8 cellular contexts compared by ENCODE assay signal in genomic region chr1:44213222-44214112, GRCh38. TPM values are rescaled to one million over a fixed set of nuclear protein-coding genes. Genes with fewer than 3 reads are reported as not detected.
DNase-seq lines count a peak whose midpoint lies in the region; ATAC-seq and TF ChIP-seq lines count a peak whose summit lies in the region.

A gene with protein sequence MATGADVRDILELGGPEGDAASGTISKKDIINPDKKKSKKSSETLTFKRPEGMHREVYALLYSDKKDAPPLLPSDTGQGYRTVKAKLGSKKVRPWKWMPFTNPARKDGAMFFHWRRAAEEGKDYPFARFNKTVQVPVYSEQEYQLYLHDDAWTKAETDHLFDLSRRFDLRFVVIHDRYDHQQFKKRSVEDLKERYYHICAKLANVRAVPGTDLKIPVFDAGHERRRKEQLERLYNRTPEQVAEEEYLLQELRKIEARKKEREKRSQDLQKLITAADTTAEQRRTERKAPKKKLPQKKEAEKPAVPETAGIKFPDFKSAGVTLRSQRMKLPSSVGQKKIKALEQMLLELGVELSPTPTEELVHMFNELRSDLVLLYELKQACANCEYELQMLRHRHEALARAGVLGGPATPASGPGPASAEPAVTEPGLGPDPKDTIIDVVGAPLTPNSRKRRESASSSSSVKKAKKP (plus strand): TSS chr1:44213471. CDS start chr1:44213754, 283 bp downstream.

- intact Hi-C loops in A673 (cut with micrococcal nuclease; ENCODE audit: unreplicated experiment) = no loop called here
- intact Hi-C loops in activated CD4-positive, alpha-beta T cell treated with anti-CD3 and anti-CD28 coated beads for 36 hours (cut with DNase I, micrococcal nuclease) = loop anchor here (1.0 to 10.0 kb wide), 11 partner anchors 142 to 1447 kb away; partner anchors contain the start of genes ARMH1 (in 1 of the 2), B4GALT2 (in 1 of the 2), C1orf50 (in 1 of the 2) and CFAP57 (in 1 of the 2)

- TF ChIP-seq POLR2A in GM18951 (IDR thresholded peaks at IDR 0.05; ENCODE audit: extremely low read depth, insufficient read depth, insufficient read length) = peak; percentile 74

- H3K9me3 Mint-ChIP-seq in activated CD4-positive, alpha-beta T cell treated with anti-CD3 and anti-CD28 coated beads for 36 hours (ENCODE audit: low read depth) = no peaks in the 10 kb centered on the region

- no peaks in the 10 kb centered on the region for H3K27me3 Mint-ChIP-seq in activated CD4-positive, alpha-beta T cell treated with anti-CD3 and anti-CD28 coated beads for 36 hours

- H3K27ac ChIP-seq in A673 (ENCODE audit: low read depth, low read length, poor library complexity, severe bottlenecking) = peak within 1 kb of the TSS; percentile 55

- CTCF ChIA-PET in A673 (lab: Charles Lee) = no interaction called here
- CTCF ChIA-PET in activated CD4-positive, alpha-beta T cell treated with anti-CD3 and anti-CD28 coated beads for 36 hours (lab: Charles Lee) = interaction anchor here (0.6 to 1.8 kb wide), 7 partner anchors 25 to 1374 kb away, joined by 3 to 6 read pairs (median 4); no protein-coding TSS in a partner anchor

- no peaks in the 10 kb centered on the region for H3K9me3 ChIP-seq in A673 (ENCODE audit: low read depth, low read length, poor library complexity, severe bottlenecking)

- in situ Hi-C loops in GM18951 (cut with MboI; ENCODE audit: low sequenced_read_pairs, unreplicated experiment) = no loop called here

- H3K4me3 ChIP-seq in A673 (ENCODE audit: low read depth, low read length, poor library complexity, severe bottlenecking) (peak within 1 kb of the TSS; percentile 73), choroid plexus epithelial cell (ENCODE audit: low read depth, low read length) (peak within 1 kb of the TSS; percentile 99)

- DNase-seq in A673 (ENCODE audit: low spot score) (peak; percentile 90), NCI-H510A (lab: John Stamatoyannopoulos, UW) (peak; percentile 98), choroid plexus epithelial cell (ENCODE audit: low read depth) (peak; percentile 88), kidney tubule cell (ENCODE audit: low spot score) (peak; percentile 87)
- peak; percentile 91 for DNase-seq in activated CD4-positive, alpha-beta T cell treated with anti-CD3 and anti-CD28 coated beads for 36 hours
- peak; percentile 57 to 71 for DNase-seq in stimulated activated CD4-positive, alpha-beta T cell treated with anti-CD3 and anti-CD28 coated beads, Interleukin-1b, Interleukin-23, amount 100 ng/mL, for 1 hour (ENCODE audit: low read depth in 2 of 2)

- peak within 1 kb of the TSS; percentile 94 for H3K4me3 Mint-ChIP-seq in activated CD4-positive, alpha-beta T cell treated with anti-CD3 and anti-CD28 coated beads for 36 hours

- H3K36me3 ChIP-seq in A673 (ENCODE audit: insufficient read depth, low read length, poor library complexity, severe bottlenecking) = peaks cover 26% of the 10 kb centered on the region

- ATAC-seq in HG03280 (IDR thresholded peaks at IDR 0.05; ENCODE audit: unreplicated experiment) = peak; percentile 74
- ATAC-seq in activated CD4-positive, alpha-beta T cell treated with anti-CD3 and anti-CD28 coated beads for 36 hours = peak; percentile 92

- no peaks in the 10 kb centered on the region for H3K27me3 ChIP-seq in A673 (replicated peaks; ENCODE audit: insufficient read depth, low read depth, low read length, poor library complexity)

- H3K4me1 ChIP-seq in A673 (ENCODE audit: insufficient read depth, low read length, poor library complexity, severe bottlenecking) = peaks cover 6% of the 10 kb centered on the region

- POLR2A ChIA-PET in A673 (lab: Charles Lee; ENCODE audit: low non-redundant PET) = no interaction called here
- POLR2A ChIA-PET in activated CD4-positive, alpha-beta T cell treated with anti-CD3 and anti-CD28 coated beads for 36 hours (lab: Charles Lee) = interaction anchor here (0.6 to 1.2 kb wide), 3 partner anchors 10 to 563 kb away, joined by 3 to 5 read pairs (median 4); no protein-coding TSS in a partner anchor

- H3K4me1 Mint-ChIP-seq in activated CD4-positive, alpha-beta T cell treated with anti-CD3 and anti-CD28 coated beads for 36 hours = peaks cover 33% of the 10 kb centered on the region

- BruUV-seq in A673 (replicated peaks; lab: Mats Ljungman, UMichigan) = TSS peak; percentile 41

- H3K27ac Mint-ChIP-seq in activated CD4-positive, alpha-beta T cell treated with anti-CD3 and anti-CD28 coated beads for 36 hours = peak within 1 kb of the TSS; percentile 93

- peaks cover 7% of the 10 kb centered on the region for H3K36me3 Mint-ChIP-seq in activated CD4-positive, alpha-beta T cell treated with anti-CD3 and anti-CD28 coated beads for 36 hours (ENCODE audit: low read depth)

- TF ChIP-seq CTCF in A673 (conservative IDR thresholded peaks at IDR 0.05; ENCODE audit: low read depth, low read length) = 0 out of 2 replicates have a peak, but pooled peaks have one; percentile 21
- peak; percentile 39 for TF ChIP-seq CTCF in choroid plexus epithelial cell (conservative IDR thresholded peaks at IDR 0.05; ENCODE audit: low read depth, low read length)

RNA-seq across cellular contexts. Expression of the gene that starts here (rescaled TPM):
- total RNA-seq in A673 (2021) = 37.3 and 41.0 TPM in 2 replicates
- 10 to 100 TPM; 30.2 to 34.8 TPM for total RNA-seq in activated CD4-positive, alpha-beta T cell treated with anti-CD3 and anti-CD28 coated beads for 36 hours

Comparison
In these comparisons a context has a peak if more than half of its experiments do, and no peak if none do; other contexts are left out.
1. Peak in every context shown above with its lines: DNase-seq, ATAC-seq, H3K4me3 ChIP-seq and H3K27ac ChIP-seq.